In genomic region chr3:56125358-56126005, GRCh38 we compare ENCODE assay signal across 10 cellular contexts.
A peak's percentile ranks its signal among the peaks of the same experiment; 100 is the strongest.
DNase-seq lines count a peak whose midpoint lies in the region; ATAC-seq and TF ChIP-seq lines count a peak whose summit lies in the region.
"Had no signal": no experiment of that assay in that cellular context is flagged by ENCODE, and none has a peak within 500 bp of the region (broad histone marks: within the 10 kb centered on the region; RNA-seq: fewer than 3 reads in every experiment).

No MANE protein-coding gene starts in this region.

- peak; percentile 15 for DNase-seq in SIG-M5 treated with dmso at 0.1 percent for 504 hours (lab: John Stamatoyannopoulos, UW; ENCODE audit: unreplicated experiment)
- DNase-seq in SIG-M5 (lab: John Stamatoyannopoulos, UW): no peak
- peak; percentile 35 to 64 for DNase-seq in SW 1271 (lab: John Stamatoyannopoulos, UW)
- peak; percentile 22 for DNase-seq in left cardiac atrium
- peak; percentile 15 to 27 for DNase-seq in uterus
- no peak for DNase-seq in foreskin melanocyte
- no peak for DNase-seq in NCI-H1105 treated with DMSO at 0.1 percent for 48 hours (lab: John Stamatoyannopoulos, UW)
- DNase-seq: cortex of kidney, NCI-H1436 had no signal

- H3K4me1 ChIP-seq in uterus: no peaks in the 10 kb centered on the region

- no peak overlapping the region for H3K4me3 ChIP-seq in uterus

- H3K27ac ChIP-seq in uterus: no peak overlapping the region

- H3K27me3 ChIP-seq in uterus: no peaks in the 10 kb centered on the region

- TF ChIP-seq CTCF in uterus (IDR thresholded peaks at IDR 0.05): no peak

- no peaks in the 10 kb centered on the region for H3K36me3 ChIP-seq in uterus

- ATAC-seq in left cardiac atrium (peak in 1 of 2 donors; percentile 85), GM19328 (IDR thresholded peaks at IDR 0.05; ENCODE audit: unreplicated experiment) (no peak)

- intact Hi-C loops in left cardiac atrium (cut with DNase I) (no loop called here), uterus (cut with DNase I; ENCODE audit: low total_unique reads) (no loop called here)

- H3K9me3 ChIP-seq in uterus: no peaks in the 10 kb centered on the region

- no peak for TF ChIP-seq POLR2A in uterus (IDR thresholded peaks at IDR 0.05)

Comparison
In these comparisons a context has a peak if more than half of its experiments do, and no peak if none do; other contexts are left out.
1. DNase-seq: peak in SIG-M5 treated with dmso at 0.1 percent for 504 hours (single experiment), SW 1271 (2 of 2), left cardiac atrium (single experiment) and uterus (2 of 2); none in SIG-M5 (single experiment), foreskin melanocyte (single experiment) and NCI-H1105 treated with DMSO at 0.1 percent for 48 hours (single experiment).